ENCODE assay signal across 9 cellular contexts in the genomic region with DNA sequence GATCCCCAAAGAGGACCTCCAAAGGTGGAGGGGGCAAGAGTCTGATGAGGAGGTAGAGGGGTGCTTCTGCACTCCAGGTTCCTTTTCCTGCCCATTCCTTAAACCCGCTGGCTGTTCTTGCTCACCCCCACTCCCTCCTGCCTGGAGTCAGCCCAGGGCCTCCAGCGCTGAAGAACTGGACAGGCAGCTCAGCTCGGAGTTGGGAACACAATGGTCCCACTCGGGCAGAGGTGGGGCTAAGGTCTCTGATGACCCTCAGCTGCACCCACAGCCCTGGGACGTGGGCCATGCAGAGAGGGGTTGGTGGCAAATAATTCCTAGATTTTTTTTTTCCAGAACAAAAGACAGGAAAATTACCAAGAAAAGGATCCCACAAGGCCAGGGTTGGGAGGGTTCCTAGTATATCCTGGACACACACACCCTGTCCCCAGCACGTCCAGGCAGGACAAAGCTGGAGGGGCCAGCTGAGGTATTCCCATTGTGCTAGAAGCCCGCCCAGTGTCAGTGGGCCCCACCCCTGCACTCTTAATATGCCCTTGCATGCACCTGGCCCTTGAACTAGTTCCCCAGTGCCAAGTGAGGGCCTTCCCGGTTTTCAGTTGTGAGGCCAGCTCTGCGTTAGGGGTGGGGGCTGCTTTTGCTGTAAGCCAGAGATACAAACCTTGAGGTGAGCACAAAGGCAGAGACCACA. TPM values are rescaled to one million over a fixed set of nuclear protein-coding genes. Genes with fewer than 3 reads are reported as not detected.
DNase-seq lines count a peak whose midpoint lies in the region; ATAC-seq and TF ChIP-seq lines count a peak whose summit lies in the region.
"Had no signal": no experiment of that assay in that cellular context is flagged by ENCODE, and none has a peak within 500 bp of the region (broad histone marks: within the 10 kb centered on the region; RNA-seq: fewer than 3 reads in every experiment).

No MANE protein-coding gene starts in this region.

- H3K27ac ChIP-seq in 22Rv1 (peak overlapping the region; percentile 98), adrenal gland (peak overlapping the region in 3 of 5 donors; percentile 69 to 82 (median 78)), psoas muscle (peak overlapping the region; percentile 78), H9 (ENCODE audit: insufficient read length, low read depth, low read length) (no peak overlapping the region)
- H3K27ac ChIP-seq: SK-N-MC had no signal

- intact Hi-C loops in adrenal gland (cut with DNase I) (no loop called here), left ventricle myocardium superior (cut with micrococcal nuclease) (no loop called here), psoas muscle (cut with DNase I) (loop anchor here in 1 of 2 donors (5.0 kb wide), 1 partner anchor 52 kb away; the partner anchor contains the start of gene NCKIPSD)

- ATAC-seq in left ventricle myocardium superior = peak; percentile 44
- ATAC-seq in psoas muscle = no peak
- no peak for ATAC-seq in HG03097 (IDR thresholded peaks at IDR 0.05; ENCODE audit: low FRiP score, unreplicated experiment)

- no peak overlapping the region for H3K23ac ChIP-seq in H9 (ENCODE audit: insufficient read length, low read depth, low read length)

- 0 out of 7 replicates have a peak, but pooled peaks cover 0 to 2% (median 0%) of the 10 kb centered on the region in 3 experiments for H3K36me3 Mint-ChIP-seq in H9 (ENCODE audit: insufficient read depth in 1 of 3, low read depth in 3 of 3)
- no peaks in the 10 kb centered on the region for H3K36me3 Mint-ChIP-seq in activated CD4-positive, alpha-beta T cell treated with anti-CD3 and anti-CD28 coated beads, Interleukin-2, amount 10 ng/mL, durations not matched to agents 7 days and 5 days (ENCODE audit: low read depth)

- no peaks in the 10 kb centered on the region for H3K27me3 ChIP-seq in adrenal gland
- H3K27me3 ChIP-seq in psoas muscle (ENCODE audit: insufficient read depth in 3 of 3, low read length in 2 of 3) = no peaks in the 10 kb centered on the region
- no peaks in the 10 kb centered on the region for H3K27me3 ChIP-seq in H9 (ENCODE audit: insufficient read depth, low read length)

- no peak overlapping the region for H2BK20ac ChIP-seq in H9 (ENCODE audit: low read depth, low read length, poor library complexity, severe bottlenecking)

- no peak for TF ChIP-seq POLR2A in adrenal gland (IDR thresholded peaks at IDR 0.05)

- no peak overlapping the region for H2BK15ac ChIP-seq in H9 (ENCODE audit: low read depth, low read length)

- no peak overlapping the region for H2BK5ac ChIP-seq in H9 (ENCODE audit: insufficient read length, low read length)

- CTCF ChIA-PET in activated CD4-positive, alpha-beta T cell treated with anti-CD3 and anti-CD28 coated beads, Interleukin-2, amount 10 ng/mL, durations not matched to agents 7 days and 5 days (lab: Charles Lee) = interaction anchor here (0.5 to 1.7 kb wide), 16 partner anchors 10 to 319 kb away, joined by 3 to 9 read pairs (median 3); partner anchors contain the start of gene PRKAR2A

- WGBS in adrenal gland, 4 donors = 61 to 78% (median 69%) methylated on average over 3 to 9 of the region's 9 CpGs
- 60 to 69% (median 65%) methylated on average over 9 of the region's 9 CpGs for WGBS in psoas muscle, 3 donors
- WGBS in H9 (ENCODE audit: extremely low coverage, insufficient read length, low lambda C conversion rate) = no CpG with 5 or more reads among the region's 9 CpGs

- peaks cover 18 to 46% of the 10 kb centered on the region in 2 donors for H3K4me1 ChIP-seq in adrenal gland (replicated peaks in 1 of 2)
- peaks cover 19% of the 10 kb centered on the region for H3K4me1 ChIP-seq in psoas muscle
- no peaks in the 10 kb centered on the region for H3K4me1 ChIP-seq in H9 (ENCODE audit: insufficient read depth, low read length)

- no peak overlapping the region for H3K56ac ChIP-seq in H9 (ENCODE audit: insufficient read length, low read depth, low read length)

- H3K18ac ChIP-seq in H9 (ENCODE audit: insufficient read length, low read depth, low read length) = no peak overlapping the region

- H2AFZ ChIP-seq in H9 (ENCODE audit: low read length) = no peak overlapping the region

- H3K27me3 Mint-ChIP-seq in H9 (ENCODE audit: low read depth) = peaks cover 1% of the 10 kb centered on the region; the same call in 1 of the 2 replicates
- no peaks in the 10 kb centered on the region for H3K27me3 Mint-ChIP-seq in activated CD4-positive, alpha-beta T cell treated with anti-CD3 and anti-CD28 coated beads, Interleukin-2, amount 10 ng/mL, durations not matched to agents 7 days and 5 days

- H4K8ac ChIP-seq in H9 (replicated peaks; ENCODE audit: insufficient read length, low read depth, low read length) = no peak overlapping the region

- no peaks in the 10 kb centered on the region for H3K79me1 ChIP-seq in H9 (ENCODE audit: insufficient read depth, low read depth, low read length, poor library complexity, severe bottlenecking)

- H3K14ac ChIP-seq in H9 (ENCODE audit: insufficient read depth, low read length) = no peak overlapping the region

- no peak overlapping the region for H3K9ac ChIP-seq in H9 (ENCODE audit: extremely low read depth, insufficient read length, low read length)

- H2BK12ac ChIP-seq in H9 (ENCODE audit: insufficient read length, low read depth, low read length) = no peak overlapping the region

- DNase-seq in adrenal gland = peak in 5 of 7 donors; percentile 23 to 70 (median 41)
- DNase-seq in left ventricle myocardium superior = peak; percentile 77
- peak in 1 of 2 donors; percentile 60 for DNase-seq in psoas muscle
- no peak for DNase-seq in H9
- no peak for DNase-seq in activated CD4-positive, alpha-beta T cell treated with anti-CD3 and anti-CD28 coated beads, Interleukin-2, amount 10 ng/mL, durations not matched to agents 7 days and 5 days
- no peak for DNase-seq in medulla oblongata (ENCODE audit: extremely low spot score)

- H3K4me3 Mint-ChIP-seq in H9 = no peak overlapping the region
- no peak overlapping the region for H3K4me3 Mint-ChIP-seq in activated CD4-positive, alpha-beta T cell treated with anti-CD3 and anti-CD28 coated beads, Interleukin-2, amount 10 ng/mL, durations not matched to agents 7 days and 5 days

- H3K4me2 ChIP-seq in H9 (ENCODE audit: insufficient read depth, insufficient read length, low read length) = no peak overlapping the region

- H3K4me1 Mint-ChIP-seq in H9 = peaks cover 4% of the 10 kb centered on the region in 2 experiments; a peak in 3 of 4 replicates
- peaks cover 4% of the 10 kb centered on the region for H3K4me1 Mint-ChIP-seq in activated CD4-positive, alpha-beta T cell treated with anti-CD3 and anti-CD28 coated beads, Interleukin-2, amount 10 ng/mL, durations not matched to agents 7 days and 5 days

- no peaks in the 10 kb centered on the region for H4K20me1 ChIP-seq in H9 (ENCODE audit: control insufficient read depth, insufficient read depth, insufficient read length)

- no peak overlapping the region for H2AK5ac ChIP-seq in H9 (ENCODE audit: insufficient read length, low read length)

- H3K23me2 ChIP-seq in H9 (ENCODE audit: insufficient read length, low read depth, low read length, poor library complexity, severe bottlenecking) = no peaks in the 10 kb centered on the region

- POLR2A ChIA-PET in activated CD4-positive, alpha-beta T cell treated with anti-CD3 and anti-CD28 coated beads, Interleukin-2, amount 10 ng/mL, durations not matched to agents 7 days and 5 days (lab: Charles Lee) = no interaction called here

- H3K27ac Mint-ChIP-seq in H9 = no peak overlapping the region
- H3K27ac Mint-ChIP-seq in activated CD4-positive, alpha-beta T cell treated with anti-CD3 and anti-CD28 coated beads, Interleukin-2, amount 10 ng/mL, durations not matched to agents 7 days and 5 days = no peak overlapping the region

- H4K5ac ChIP-seq in H9 (ENCODE audit: insufficient read length, low read depth, low read length) = no peak overlapping the region

- no peak overlapping the region for H4K91ac ChIP-seq in H9 (ENCODE audit: insufficient read length, low read depth, low read length)

- no peak for TF ChIP-seq CTCF in 22Rv1 (IDR thresholded peaks at IDR 0.05)
- TF ChIP-seq CTCF in adrenal gland (IDR thresholded peaks at IDR 0.05) = no peak
- TF ChIP-seq CTCF in psoas muscle (IDR thresholded peaks at IDR 0.05) = no peak
- no peak for TF ChIP-seq CTCF in H9 (conservative IDR thresholded peaks at IDR 0.05)

- no peaks in the 10 kb centered on the region for H3K36me3 ChIP-seq in adrenal gland (replicated peaks in 1 of 2)
- no peaks in the 10 kb centered on the region for H3K36me3 ChIP-seq in psoas muscle (ENCODE audit: insufficient read depth in 1 of 2, low read depth in 1 of 2)

- H3K9me3 ChIP-seq in adrenal gland (replicated peaks in 1 of 3) = no peaks in the 10 kb centered on the region
- H3K9me3 ChIP-seq in psoas muscle = no peaks in the 10 kb centered on the region
- H3K9me3 ChIP-seq in H9 (ENCODE audit: control insufficient read depth, low read depth, low read length) = no peaks in the 10 kb centered on the region

- H3K9me3 Mint-ChIP-seq in H9 = peaks cover 0 to under 1% of the 10 kb centered on the region in 2 experiments; a peak in 1 of 5 replicates
- H3K9me3 Mint-ChIP-seq in activated CD4-positive, alpha-beta T cell treated with anti-CD3 and anti-CD28 coated beads, Interleukin-2, amount 10 ng/mL, durations not matched to agents 7 days and 5 days = no peaks in the 10 kb centered on the region

- no peak overlapping the region for H2BK120ac ChIP-seq in H9 (ENCODE audit: low read depth, low read length, poor library complexity, severe bottlenecking)

- H3T11ph ChIP-seq in H9 (ENCODE audit: low read length) = no peak overlapping the region

- H3K4me3 ChIP-seq in adrenal gland (no peak overlapping the region), psoas muscle (no peak overlapping the region)
- H3K4me3 ChIP-seq: SK-N-MC had no signal

- no peak overlapping the region for H3K4ac ChIP-seq in H9 (ENCODE audit: low read depth, low read length)

- H3K79me2 ChIP-seq in H9 (ENCODE audit: insufficient read depth, low read length) = no peaks in the 10 kb centered on the region

RNA-seq across cellular contexts. Expression of gene IP6K2, which starts 22.1 kb away (rescaled TPM):
- 100 to 1,000 TPM in 4 of 8 donors, 10 to 100 TPM in 4; 44.9 to 130 (median 98.4) TPM for total RNA-seq in adrenal gland
- 100 to 1,000 TPM in 2 of 3 donors, 10 to 100 TPM in 1; 67.2 to 185 (median 182) TPM for polyA plus RNA-seq in adrenal gland
- total RNA-seq in left ventricle myocardium superior = 30.2 TPM
- 10 to 100 TPM; 14.0 to 27.8 (median 21.3) TPM for total RNA-seq in psoas muscle
- polyA plus RNA-seq in psoas muscle = 10 to 100 TPM; 22.5 to 36.8 (median 24.1) TPM
- 94.7 and 96.5 TPM in 2 replicates for total RNA-seq in H9 (2021)
- 10 to 100 TPM; 56.6 to 61.2 TPM for total RNA-seq in activated CD4-positive, alpha-beta T cell treated with anti-CD3 and anti-CD28 coated beads, Interleukin-2, amount 10 ng/mL, durations not matched to agents 7 days and 5 days

RNA-seq across cellular contexts. Expression of gene NCKIPSD, which starts 53.4 kb away (rescaled TPM):
- 10 to 100 TPM; 21.5 to 78.7 (median 36.3) TPM for total RNA-seq in adrenal gland
- polyA plus RNA-seq in adrenal gland = 10 to 100 TPM; 14.0 to 29.9 (median 15.7) TPM
- total RNA-seq in left ventricle myocardium superior = 13.6 TPM
- 1 to 10 TPM; 5.9 to 8.6 (median 7.5) TPM for total RNA-seq in psoas muscle
- 1 to 10 TPM; 5.9 to 7.0 (median 6.0) TPM for polyA plus RNA-seq in psoas muscle
- 38.3 and 46.0 TPM in 2 replicates for total RNA-seq in H9 (2021)
- total RNA-seq in activated CD4-positive, alpha-beta T cell treated with anti-CD3 and anti-CD28 coated beads, Interleukin-2, amount 10 ng/mL, durations not matched to agents 7 days and 5 days = 10 to 100 TPM; 41.5 to 42.6 TPM

Comparison
In these comparisons a context has a peak if more than half of its experiments do, and no peak if none do; other contexts are left out.
1. DNase-seq: peak in adrenal gland (5 of 7) and left ventricle myocardium superior (single experiment); none in H9 (single experiment), activated CD4-positive, alpha-beta T cell treated with anti-CD3 and anti-CD28 coated beads, Interleukin-2, amount 10 ng/mL, durations not matched to agents 7 days and 5 days (single experiment) and medulla oblongata (single experiment).